ENCODE assay signal across 22 cellular contexts in genomic region chr13:105016266-105016665, GRCh38.
"Had no signal": no experiment of that assay in that cellular context is flagged by ENCODE, and none has a peak within 500 bp of the region (broad histone marks: within the 10 kb centered on the region; RNA-seq: fewer than 3 reads in every experiment).

No MANE protein-coding gene starts in this region.

- ATAC-seq: activated CD4-positive, CD25-positive, alpha-beta regulatory T cell treated with anti-CD3 and anti-CD28 coated beads, Interleukin-2, amount 50 U/mL, for 24 hours; activated T-cell treated with anti-CD3 and anti-CD28 coated beads, Interleukin-2, amount 50 U/mL, for 4 hours; activated T-helper 17 cell treated with anti-CD3 and anti-CD28 coated beads, Interleukin-2, amount 50 U/mL, for 72 hours; foreskin keratinocyte; natural killer cell; sciatic nerve; stimulated activated naive CD8-positive, alpha-beta T cell treated with anti-CD3 and anti-CD28 coated beads, Interleukin-15, Interleukin-2, amounts not matched to agents 100 U/mL and 50 U/mL, for 24 hours had no signal

- H3K4me3 Mint-ChIP-seq: activated CD4-positive, alpha-beta memory T cell treated with anti-CD3 and anti-CD28 coated beads, Interleukin-2, amount 10 ng/mL, durations not matched to agents 7 days and 5 days; activated T-cell treated with anti-CD3 and anti-CD28 coated beads, Interleukin-2, amount 50 U/mL, for 4 hours; activated T-helper 17 cell treated with anti-CD3 and anti-CD28 coated beads, Interleukin-2, amount 50 U/mL, for 72 hours; dendritic cell treated with granulocyte-macrophage colony-stimulating factor and Interleukin-4, amounts not matched to agents 40 ng/mL and 50 ng/mL, for 4 days; natural killer cell; T-helper 1 cell treated with Interleukin-12 subunit alpha and Interleukin-12 subunit beta and Interleukin-4 antibody, amounts not matched to agents 30 μg/mL and 1 μg/mL, for 36 hours had no signal

- H3K9me3 Mint-ChIP-seq: activated CD4-positive, alpha-beta memory T cell treated with anti-CD3 and anti-CD28 coated beads, Interleukin-2, amount 10 ng/mL, durations not matched to agents 7 days and 5 days; activated T-cell treated with anti-CD3 and anti-CD28 coated beads, Interleukin-2, amount 50 U/mL, for 4 hours; activated T-helper 17 cell treated with anti-CD3 and anti-CD28 coated beads, Interleukin-2, amount 50 U/mL, for 72 hours; dendritic cell treated with granulocyte-macrophage colony-stimulating factor and Interleukin-4, amounts not matched to agents 40 ng/mL and 50 ng/mL, for 4 days; natural killer cell; T-helper 1 cell treated with Interleukin-12 subunit alpha and Interleukin-12 subunit beta and Interleukin-4 antibody, amounts not matched to agents 30 μg/mL and 1 μg/mL, for 36 hours had no signal

- H3K4me1 Mint-ChIP-seq: activated CD4-positive, alpha-beta memory T cell treated with anti-CD3 and anti-CD28 coated beads, Interleukin-2, amount 10 ng/mL, durations not matched to agents 7 days and 5 days; activated T-helper 17 cell treated with anti-CD3 and anti-CD28 coated beads, Interleukin-2, amount 50 U/mL, for 72 hours; natural killer cell had no signal

- H3K27me3 Mint-ChIP-seq: activated CD4-positive, alpha-beta memory T cell treated with anti-CD3 and anti-CD28 coated beads, Interleukin-2, amount 10 ng/mL, durations not matched to agents 7 days and 5 days; activated T-helper 17 cell treated with anti-CD3 and anti-CD28 coated beads, Interleukin-2, amount 50 U/mL, for 72 hours; dendritic cell treated with granulocyte-macrophage colony-stimulating factor and Interleukin-4, amounts not matched to agents 40 ng/mL and 50 ng/mL, for 4 days had no signal

- H3K27ac Mint-ChIP-seq: activated CD4-positive, alpha-beta memory T cell treated with anti-CD3 and anti-CD28 coated beads, Interleukin-2, amount 10 ng/mL, durations not matched to agents 7 days and 5 days; activated T-helper 17 cell treated with anti-CD3 and anti-CD28 coated beads, Interleukin-2, amount 50 U/mL, for 72 hours; dendritic cell treated with granulocyte-macrophage colony-stimulating factor and Interleukin-4, amounts not matched to agents 40 ng/mL and 50 ng/mL, for 4 days; natural killer cell; T-helper 1 cell treated with Interleukin-12 subunit alpha and Interleukin-12 subunit beta and Interleukin-4 antibody, amounts not matched to agents 30 μg/mL and 1 μg/mL, for 36 hours had no signal

- DNase-seq: activated CD4-positive, alpha-beta memory T cell treated with anti-CD3 and anti-CD28 coated beads, Interleukin-2, amount 10 ng/mL, durations not matched to agents 7 days and 5 days; activated CD4-positive, alpha-beta T cell treated with anti-CD3 and anti-CD28 coated beads for 48 hours; activated gamma-delta T cell treated with Interleukin-2 at 50 U/mL for 16 hours; activated naive CD4-positive, alpha-beta T cell treated with anti-CD3 and anti-CD28 coated beads, Interleukin-2, amount 50 U/mL, for 16 hours; activated T-cell treated with anti-CD3 and anti-CD28 coated beads, Interleukin-2, amount 50 U/mL, for 4 hours; amniotic stem cell; central memory CD4-positive, alpha-beta T cell; foreskin keratinocyte; mammary epithelial cell; natural killer cell; stimulated activated CD4-positive, alpha-beta T cell treated with anti-CD3 and anti-CD28 coated beads, Interleukin-12 subunit alpha, Interleukin-12 subunit beta, amount 100 ng/mL, for 4 hours; stimulated activated CD4-positive, alpha-beta T cell treated with anti-CD3 and anti-CD28 coated beads, Interleukin-4, amount 100 ng/mL, for 1 hour; stimulated activated naive CD8-positive, alpha-beta T cell treated with anti-CD3 and anti-CD28 coated beads, Interleukin-15, Interleukin-2, amounts not matched to agents 100 U/mL and 50 U/mL, for 24 hours; SW 1271; T-helper 9 cell; trophoblast cell; WERI-Rb-1 had no signal

- H3K36me3 Mint-ChIP-seq: natural killer cell had no signal
